Comparison of ENCODE assay signal across 19 cellular contexts in genomic region chr7:71193099-71193810, GRCh38.
DNase-seq lines count a peak whose midpoint lies in the region; ATAC-seq and TF ChIP-seq lines count a peak whose summit lies in the region.
"Had no signal": no experiment of that assay in that cellular context is flagged by ENCODE, and none has a peak within 500 bp of the region (broad histone marks: within the 10 kb centered on the region; RNA-seq: fewer than 3 reads in every experiment).

No MANE protein-coding gene starts in this region.

- peaks cover 17% of the 10 kb centered on the region for H3K36me3 Mint-ChIP-seq in neural crest cell (ENCODE audit: low read depth)
- H3K36me3 Mint-ChIP-seq: IgD-negative memory B cell had no signal

- H3K4me1 Mint-ChIP-seq in neural crest cell: peaks cover 9% of the 10 kb centered on the region
- H3K4me1 Mint-ChIP-seq: IgD-negative memory B cell had no signal

- H3K27me3 Mint-ChIP-seq in neural crest cell (ENCODE audit: low read depth): no peaks in the 10 kb centered on the region
- H3K27me3 Mint-ChIP-seq: CD4-positive, alpha-beta T cell; IgD-negative memory B cell had no signal

- ATAC-seq in HG03175 (IDR thresholded peaks at IDR 0.05; ENCODE audit: unreplicated experiment): no peak
- no peak for ATAC-seq in GM18867 (IDR thresholded peaks at IDR 0.05; ENCODE audit: unreplicated experiment)
- ATAC-seq: Right ventricle myocardium inferior had no signal

- H3K27ac Mint-ChIP-seq in neural crest cell (ENCODE audit: unreplicated experiment): peak overlapping the region; percentile 31
- H3K27ac Mint-ChIP-seq: CD4-positive, alpha-beta T cell; IgD-negative memory B cell; T-helper 1 cell treated with Interleukin-12 subunit alpha and Interleukin-12 subunit beta and Interleukin-4 antibody, amounts not matched to agents 30 μg/mL and 1 μg/mL, for 36 hours had no signal

- H3K4me3 Mint-ChIP-seq in neural crest cell: no peak overlapping the region
- H3K4me3 Mint-ChIP-seq: CD4-positive, alpha-beta T cell; IgD-negative memory B cell; T-helper 1 cell treated with Interleukin-12 subunit alpha and Interleukin-12 subunit beta and Interleukin-4 antibody, amounts not matched to agents 30 μg/mL and 1 μg/mL, for 36 hours had no signal

- H3K9me3 Mint-ChIP-seq in neural crest cell: peaks cover 10% of the 10 kb centered on the region

- in situ Hi-C loops in G401 (cut with HindIII; ENCODE audit: low sequenced_read_pairs): no loop called here

- no peak for TF ChIP-seq CTCF in neural crest cell (conservative IDR thresholded peaks at IDR 0.05)

- DNase-seq in G401 (ENCODE audit: low spot score): peak; percentile 98
- peak; percentile 97 for DNase-seq in NCI-H2171 treated with DMSO at 0.1 percent for 48 hours (lab: John Stamatoyannopoulos, UW)
- peak; percentile 70 to 91 for DNase-seq in cerebellar nuclear complex (lab: John Stamatoyannopoulos, UW)
- DNase-seq in neural crest cell (ENCODE audit: low read depth, low spot score): no peak
- DNase-seq in putamen (ENCODE audit: low spot score): no peak
- no peak for DNase-seq in MV-4-11 (lab: John Stamatoyannopoulos, UW)
- DNase-seq: Caco-2; CD4-positive, alpha-beta T cell; DMS53; H7; Karpas-422; NCI-H187; NCI-H510A; NCI-H774 had no signal

Comparison
In these comparisons a context has a peak if more than half of its experiments do, and no peak if none do; other contexts are left out.
1. DNase-seq: peak in G401 (single experiment), NCI-H2171 treated with DMSO at 0.1 percent for 48 hours (single experiment) and cerebellar nuclear complex (2 of 2); none in neural crest cell (single experiment), putamen (single experiment) and MV-4-11 (single experiment).